Comparison of ENCODE assay signal across 13 cellular contexts in genomic region chr1:78855258-78855657, GRCh38.
DNase-seq lines count a peak whose midpoint lies in the region; ATAC-seq and TF ChIP-seq lines count a peak whose summit lies in the region.
"Had no signal": no experiment of that assay in that cellular context is flagged by ENCODE, and none has a peak within 500 bp of the region (broad histone marks: within the 10 kb centered on the region; RNA-seq: fewer than 3 reads in every experiment).

No MANE protein-coding gene starts in this region.

- no peak for DNase-seq in SJCRH30
- DNase-seq in progenitor cell of endocrine pancreas (ENCODE audit: low spot score, unreplicated experiment) = no peak
- DNase-seq in psoas muscle = no peak
- DNase-seq in activated CD4-positive, CD25-positive, alpha-beta regulatory T cell (lab: John Stamatoyannopoulos, UW) = no peak
- DNase-seq: brain microvascular endothelial cell; NCI-H1930; spleen; stimulated activated CD8-positive, alpha-beta memory T cell treated with anti-CD3 and anti-CD28 coated beads, Interleukin-4, amount 100 ng/mL, for 48 hours had no signal

- intact Hi-C loops in psoas muscle (cut with DNase I) = no loop called here

- H3K27me3 Mint-ChIP-seq in progenitor cell of endocrine pancreas = no peaks in the 10 kb centered on the region

- no peaks in the 10 kb centered on the region for H3K36me3 Mint-ChIP-seq in progenitor cell of endocrine pancreas (ENCODE audit: insufficient read depth)

- ATAC-seq in GM18858 (IDR thresholded peaks at IDR 0.05; ENCODE audit: unreplicated experiment) (peak; percentile 96), GM21381 (IDR thresholded peaks at IDR 0.05; ENCODE audit: unreplicated experiment) (peak; percentile 93), HG03025 (IDR thresholded peaks at IDR 0.05; ENCODE audit: low FRiP score, unreplicated experiment) (peak; percentile 91), psoas muscle (no peak)

- H2AFZ ChIP-seq in KMS-11 (ENCODE audit: low read depth) = no peak overlapping the region

- no peak overlapping the region for H3K27ac Mint-ChIP-seq in progenitor cell of endocrine pancreas

- H3K9me3 ChIP-seq in SJCRH30 (replicated peaks) (0 out of 2 replicates have a peak, but pooled peaks cover 3% of the 10 kb centered on the region), psoas muscle (no peaks in the 10 kb centered on the region)
- H3K9me3 ChIP-seq: spleen had no signal

- peak overlapping the region; percentile 20; the same call in 1 of the 2 replicates for H3K9ac ChIP-seq in KMS-11

- no peaks in the 10 kb centered on the region for H4K20me1 ChIP-seq in KMS-11 (ENCODE audit: insufficient read depth)

- H3K27me3 ChIP-seq in KMS-11 (ENCODE audit: insufficient read depth, low read depth) (no peaks in the 10 kb centered on the region), SJCRH30 (no peaks in the 10 kb centered on the region), psoas muscle (ENCODE audit: insufficient read depth in 3 of 3, low read length in 2 of 3) (peaks cover 0 to 2% (median 0%) of the 10 kb centered on the region in 3 donors)
- H3K27me3 ChIP-seq: brain microvascular endothelial cell, spleen had no signal

- TF ChIP-seq CTCF in KMS-11 (conservative IDR thresholded peaks at IDR 0.05; ENCODE audit: low read depth, low read length) (no peak), progenitor cell of endocrine pancreas (IDR thresholded peaks at IDR 0.05; ENCODE audit: unreplicated experiment) (no peak), psoas muscle (IDR thresholded peaks at IDR 0.05) (no peak)

- no peaks in the 10 kb centered on the region for H3K79me2 ChIP-seq in KMS-11 (ENCODE audit: insufficient read depth, low read depth)

- H3K4me3 ChIP-seq in KMS-11 (IDR thresholded peaks at IDR 0.05; ENCODE audit: insufficient read depth, low read depth, low read length) (no peak overlapping the region), SJCRH30 (no peak overlapping the region), psoas muscle (no peak overlapping the region)
- H3K4me3 ChIP-seq: spleen had no signal

- H3K4me1 ChIP-seq in KMS-11 (ENCODE audit: low read depth, poor library complexity, severe bottlenecking) = peaks cover 40% of the 10 kb centered on the region
- peaks cover 4% of the 10 kb centered on the region; the same call in 1 of the 2 replicates for H3K4me1 ChIP-seq in SJCRH30
- no peaks in the 10 kb centered on the region for H3K4me1 ChIP-seq in psoas muscle
- H3K4me1 ChIP-seq: spleen had no signal

- no peaks in the 10 kb centered on the region for H3K4me1 Mint-ChIP-seq in progenitor cell of endocrine pancreas (ENCODE audit: low read depth)

- peaks cover 8% of the 10 kb centered on the region for H3K9me3 Mint-ChIP-seq in progenitor cell of endocrine pancreas (ENCODE audit: low read depth)

- H3K4me3 Mint-ChIP-seq in progenitor cell of endocrine pancreas (ENCODE audit: low read depth) = no peak overlapping the region

- peak overlapping the region; percentile 82 for H3K4me2 ChIP-seq in KMS-11

- H3K27ac ChIP-seq in KMS-11 = peak overlapping the region; percentile 76
- no peak overlapping the region for H3K27ac ChIP-seq in SJCRH30
- no peak overlapping the region for H3K27ac ChIP-seq in psoas muscle
- H3K27ac ChIP-seq: brain microvascular endothelial cell, C4-2B, spleen had no signal

- no peaks in the 10 kb centered on the region for H3K36me3 ChIP-seq in KMS-11 (ENCODE audit: insufficient read depth)
- H3K36me3 ChIP-seq in SJCRH30 = no peaks in the 10 kb centered on the region
- H3K36me3 ChIP-seq in psoas muscle (ENCODE audit: insufficient read depth in 1 of 2, low read depth in 1 of 2) = no peaks in the 10 kb centered on the region
- H3K36me3 ChIP-seq: brain microvascular endothelial cell, spleen had no signal

Comparison
In these comparisons a context has a peak if more than half of its experiments do, and no peak if none do; other contexts are left out.
1. ATAC-seq: peak in GM18858 (single experiment), GM21381 (single experiment) and HG03025 (single experiment); none in psoas muscle (0 of 4).